In genomic region chr15:42495361-42496212, GRCh38 we compare ENCODE assay signal across 8 cellular contexts.
DNase-seq lines count a peak whose midpoint lies in the region; ATAC-seq and TF ChIP-seq lines count a peak whose summit lies in the region.

SNAP23 (plus strand) TSS chr15:42495634; CDS start chr15:42511847, 16,213 bp downstream.

- DNase-seq in AG20443 (ENCODE audit: low spot score) (peak; percentile 99), NCI-H524 treated with DMSO at 0.1 percent for 48 hours (lab: John Stamatoyannopoulos, UW) (peak; percentile 68), choroid plexus epithelial cell (ENCODE audit: low read depth) (peak; percentile 97), kidney glomerular epithelial cell (lab: John Stamatoyannopoulos, UW) (peak; percentile 97)
- DNase-seq in activated CD4-positive, alpha-beta T cell treated with anti-CD3 and anti-CD28 coated beads for 4 hours = peak; percentile 67 to 72
- peak; percentile 57 to 69 for DNase-seq in stimulated activated CD4-positive, alpha-beta T cell treated with anti-CD3 and anti-CD28 coated beads, Interleukin-15, amount 100 ng/mL, for 48 hours (ENCODE audit: low read depth in 2 of 2)

- peak within 1 kb of the TSS; percentile 75 for H3K4me3 ChIP-seq in choroid plexus epithelial cell (ENCODE audit: low read depth, low read length)

- peak; percentile 86 for TF ChIP-seq POLR2A in GM19193 (IDR thresholded peaks at IDR 0.05; ENCODE audit: extremely low read depth, insufficient read depth, insufficient read length)

- ATAC-seq in HG03439 (IDR thresholded peaks at IDR 0.05; ENCODE audit: unreplicated experiment) = peak; percentile 75

- TF ChIP-seq CTCF in choroid plexus epithelial cell (conservative IDR thresholded peaks at IDR 0.05; ENCODE audit: low read depth, low read length) = no peak

Comparison
In these comparisons a context has a peak if more than half of its experiments do, and no peak if none do; other contexts are left out.
1. Peak in every context shown above with its lines: DNase-seq, ATAC-seq and H3K4me3 ChIP-seq.